Comparison of ENCODE assay signal across 8 cellular contexts in the genomic region with DNA sequence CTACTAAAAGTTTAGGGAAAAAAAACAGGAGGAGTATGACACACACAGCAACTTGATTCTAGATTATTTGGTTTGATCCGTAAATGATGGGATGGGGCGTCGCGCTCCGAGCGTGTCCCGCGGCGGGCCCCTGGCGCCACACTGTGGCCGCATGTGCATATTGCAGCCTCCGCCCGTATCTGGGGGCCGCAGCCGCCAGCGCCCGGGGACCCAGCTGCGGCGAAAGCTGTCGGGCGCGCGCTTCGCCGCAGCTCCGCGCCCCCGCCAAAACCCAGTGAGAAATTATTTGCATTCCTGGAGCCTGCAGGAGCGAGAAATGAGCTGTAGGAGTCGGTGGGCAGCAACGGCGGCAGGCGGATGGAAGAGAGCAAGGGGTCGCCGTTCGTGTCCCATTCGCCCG.
A peak's percentile ranks its signal among the peaks of the same experiment; 100 is the strongest.
DNase-seq lines count a peak whose midpoint lies in the region; ATAC-seq, FAIRE-seq and TF ChIP-seq lines count a peak whose summit lies in the region.
"Not testable (repeated sequence)": the region's sequence is repeated elsewhere in the genome, so short reads cannot be mapped to it uniquely, and the experiment has no call there.

No MANE protein-coding gene starts in this region.

- not testable (repeated sequence) for H3K4me1 ChIP-seq in GM12878 (ENCODE audit: control insufficient read depth, insufficient read depth, low read length); iPS DF 6.9 (ENCODE audit: control insufficient read depth, insufficient read depth, low read length); upper lobe of right lung

- H3K4me2 ChIP-seq in GM12878 (ENCODE audit: control insufficient read depth, insufficient read depth) = not testable (repeated sequence)

- not testable (repeated sequence) for H3K4me3 ChIP-seq in GM12878, upper lobe of right lung
- H3K4me3 ChIP-seq in iPS DF 6.9 (ENCODE audit: low read length) (peak overlapping the region; percentile 20; the same call in 1 of the 2 replicates), skin epidermis (peak overlapping the region in 6 of 7 experiments; percentile 27 to 45 (median 30))

- not testable (repeated sequence) for TF ChIP-seq EP300 in GM12878 (IDR thresholded peaks at IDR 0.05; ENCODE audit: borderline replicate concordance in 1 of 2, control insufficient read depth in 1 of 2, low read depth in 2 of 2, low read length in 2 of 2)

- 0 out of 6 replicates have a peak, but pooled peaks of 1 of the 3 experiments have one; percentile 4 for TF ChIP-seq CTCF in GM12878 (IDR thresholded peaks at IDR 0.05 in 2 of 3, conservative IDR thresholded peaks at IDR 0.05 in 1 of 3; ENCODE audit: control insufficient read depth in 2 of 3, extremely low read depth in 1 of 3, insufficient read depth in 1 of 3, low read depth in 3 of 3, low read length in 3 of 3)
- peak; percentile 55 for TF ChIP-seq CTCF in upper lobe of right lung (IDR thresholded peaks at IDR 0.05)

- 0% methylated on average over 18 of the region's 38 CpGs for WGBS in GM12878 (ENCODE audit: insufficient coverage, insufficient replicate concordance, low lambda C conversion rate, missing lambda C conversion rate)
- WGBS in iPS DF 6.9 (ENCODE audit: insufficient coverage, insufficient read length) = no CpG with 5 or more reads among the region's 38 CpGs

- in situ Hi-C loops in GM12878 (cut with MboI) = not testable (repeated sequence)

- RAD21 ChIA-PET in GM12878 (lab: Charles Lee; ENCODE audit: unreplicated experiment) = not testable (repeated sequence)

- SMC1A ChIA-PET in GM12878 (lab: Charles Lee; ENCODE audit: uncharacterized antibody, unreplicated experiment) = not testable (repeated sequence)

- FAIRE-seq in GM12878 (lab: Jason Lieb, UNC) = not testable (repeated sequence)

- TF ChIP-seq POLR2A in GM12878 (IDR thresholded peaks at IDR 0.05; ENCODE audit: low read depth, low read length) = not testable (repeated sequence)

- intact Hi-C loops in GM12878 (cut with micrococcal nuclease; ENCODE audit: unreplicated experiment); upper lobe of right lung (cut with DNase I): not testable (repeated sequence)

- not testable (repeated sequence) for H3K27ac ChIP-seq in GM12878 (ENCODE audit: control insufficient read depth, insufficient read depth); iPS DF 6.9 (ENCODE audit: low read length); upper lobe of right lung
- H3K27ac ChIP-seq in skin epidermis = peak overlapping the region in 2 of 21 experiments; percentile 39 to 47

- TF ChIP-seq RAD21 in GM12878 (IDR thresholded peaks at IDR 0.05; ENCODE audit: insufficient read depth, low read depth, low read length) = not testable (repeated sequence)

- peak; percentile 43 to 56 for DNase-seq in activated CD4-positive, alpha-beta T cell treated with anti-CD3 and anti-CD28 coated beads, Interleukin-2, amount 50 U/mL, for 48 hours
- DNase-seq in GM12878 (ENCODE audit: low read depth, low spot score); iPS DF 6.9 (ENCODE audit: low read depth, low spot score): not testable (repeated sequence)
- peak; percentile 69 for DNase-seq in upper lobe of right lung

- BruUV-seq in GM12878 (replicated peaks; lab: Mats Ljungman, UMichigan) = not testable (repeated sequence)

- ATAC-seq in GM19023 (IDR thresholded peaks at IDR 0.05; ENCODE audit: unreplicated experiment) = peak; percentile 83
- ATAC-seq in HG02623 (IDR thresholded peaks at IDR 0.05; ENCODE audit: unreplicated experiment) = peak; percentile 82
- peak; percentile 82 for ATAC-seq in HG03571 (IDR thresholded peaks at IDR 0.05; ENCODE audit: unreplicated experiment)
- peak; percentile 95 for ATAC-seq in GM12878
- ATAC-seq in upper lobe of right lung = peak; percentile 91

- not testable (repeated sequence) for H3K79me2 ChIP-seq in GM12878 (ENCODE audit: control insufficient read depth, insufficient read depth, low read length)

- H3K9ac ChIP-seq in GM12878 (ENCODE audit: control insufficient read depth, insufficient read depth, low read length) = not testable (repeated sequence)

- POLR2A ChIA-PET in GM12878 (lab: Charles Lee) = not testable (repeated sequence)

- H3K27me3 ChIP-seq in GM12878 (replicated peaks in 1 of 2; ENCODE audit: control insufficient read depth in 2 of 2, insufficient read depth in 2 of 2, low read length in 1 of 2); iPS DF 6.9 (ENCODE audit: control insufficient read depth, insufficient read depth, low read length); upper lobe of right lung: not testable (repeated sequence)

- not testable (repeated sequence) for H3K36me3 ChIP-seq in GM12878 (ENCODE audit: control insufficient read depth in 2 of 2, insufficient read depth in 2 of 2, low read length in 1 of 2); iPS DF 6.9 (ENCODE audit: control insufficient read depth, insufficient read depth, low read length); upper lobe of right lung

- not testable (repeated sequence) for H3K9me3 ChIP-seq in GM12878 (replicated peaks; ENCODE audit: control insufficient read depth, insufficient read depth, low read length); iPS DF 6.9 (ENCODE audit: control insufficient read depth, insufficient read depth, low read length); upper lobe of right lung

- CTCF ChIA-PET in GM12878 (lab: Yijun Ruan, JAX) = not testable (repeated sequence)

- H4K20me1 ChIP-seq in GM12878 (ENCODE audit: control insufficient read depth, insufficient read depth) = not testable (repeated sequence)

- H2AFZ ChIP-seq in GM12878 (ENCODE audit: control insufficient read depth, low read depth, low read length) = not testable (repeated sequence)
